ENCODE assay signal across 11 cellular contexts in the genomic region with DNA sequence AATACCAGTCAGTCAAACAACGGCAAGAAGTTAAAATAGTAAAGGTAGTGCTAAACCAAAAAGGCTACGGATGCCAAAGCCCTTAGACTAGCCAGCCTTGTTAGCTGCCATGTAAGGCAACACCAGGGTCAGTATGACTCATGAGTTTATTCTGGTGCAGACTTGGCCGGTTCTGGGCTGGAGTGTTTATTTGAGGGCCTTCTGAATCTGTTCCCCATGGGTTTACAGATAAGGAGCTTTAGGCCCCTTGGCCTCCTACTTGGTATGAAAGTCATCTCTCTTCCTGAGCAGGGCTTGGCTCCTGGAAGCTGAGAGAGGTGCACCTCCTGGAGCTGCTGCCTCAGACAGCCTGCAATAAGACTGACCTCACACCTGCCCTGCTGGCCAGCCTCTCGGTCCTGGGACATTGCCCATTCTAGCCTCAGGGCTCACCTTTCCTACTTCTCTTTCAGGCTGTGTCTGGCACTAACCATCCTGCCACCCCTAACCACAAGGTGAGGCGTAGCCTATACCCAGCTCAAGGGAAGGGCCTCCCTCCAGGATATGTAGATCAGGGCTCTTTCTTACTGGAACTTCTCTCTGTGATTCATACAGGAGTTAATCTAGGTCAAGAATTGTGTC. TPM values are rescaled to one million over a fixed set of nuclear protein-coding genes. Genes with fewer than 3 reads are reported as not detected.
DNase-seq lines count a peak whose midpoint lies in the region; ATAC-seq and TF ChIP-seq lines count a peak whose summit lies in the region.
"Had no signal": no experiment of that assay in that cellular context is flagged by ENCODE, and none has a peak within 500 bp of the region (broad histone marks: within the 10 kb centered on the region; RNA-seq: fewer than 3 reads in every experiment).

No MANE protein-coding gene starts in this region.

- H3K27me3 Mint-ChIP-seq in GM23338 (ENCODE audit: insufficient read depth, low read depth, poor library complexity), result no peaks in the 10 kb centered on the region
- peaks cover 2% of the 10 kb centered on the region; the same call in 1 of the 2 replicates for H3K27me3 Mint-ChIP-seq in WTC11 (ENCODE audit: low read depth)
- peaks cover 17 to 22% of the 10 kb centered on the region in 2 donors for H3K27me3 Mint-ChIP-seq in CD4-positive, alpha-beta memory T cell

- H3F3A ChIP-seq in GM23338 (replicated peaks; ENCODE audit: low read depth), result peaks cover 9% of the 10 kb centered on the region

- CTCF ChIA-PET in WTC11 (lab: Charles Lee), result interaction anchor here (0.6 to 2.0 kb wide), 4 partner anchors 9 to 493 kb away, joined by 3 to 12 read pairs (median 4); no protein-coding TSS in a partner anchor
- CTCF ChIA-PET in CD4-positive, alpha-beta memory T cell (lab: Charles Lee; ENCODE audit: partially characterized antibody), result no interaction called here

- DNase-seq in GM23338 (ENCODE audit: low spot score) (no peak), WTC11 (ENCODE audit: low spot score) (no peak), left ventricle myocardium inferior (peak; percentile 45), stomach (peak; percentile 59), SHP77 (lab: John Stamatoyannopoulos, UW) (no peak), NCI-H1105 treated with DMSO at 0.1 percent for 48 hours (lab: John Stamatoyannopoulos, UW) (no peak)
- no peak for DNase-seq in CD4-positive, alpha-beta memory T cell
- DNase-seq: activated T-cell treated with anti-CD3 and anti-CD28 coated beads, Interleukin-2, amount 50 U/mL, for 1 hour; NCI-H2107 had no signal

- no peaks in the 10 kb centered on the region; the same call in 2 of the 3 replicates for H3K9me3 Mint-ChIP-seq in GM23338
- H3K9me3 Mint-ChIP-seq in WTC11, result peaks cover 30% of the 10 kb centered on the region
- H3K9me3 Mint-ChIP-seq in CD4-positive, alpha-beta memory T cell, result peaks cover 0 to 7% (median 0%) of the 10 kb centered on the region in 8 donors

- ATAC-seq in GM23338 (no peak; the same call in 2 of the 3 replicates), WTC11 (peak; percentile 18), HG03159 (IDR thresholded peaks at IDR 0.05; ENCODE audit: unreplicated experiment) (no peak)

- POLR2A ChIA-PET in WTC11 (lab: Charles Lee), result interaction anchor here (0.7 kb wide), 1 partner anchor 11 kb away, joined by 3 read pairs; a partner anchor contains a TSS
- POLR2A ChIA-PET in CD4-positive, alpha-beta memory T cell (lab: Charles Lee; ENCODE audit: partially characterized antibody), result no interaction called here

- H3K4me2 ChIP-seq in GM23338, result peak overlapping the region; percentile 31

- TF ChIP-seq POLR2A in stomach (IDR thresholded peaks at IDR 0.05), result no peak

- H3K4me1 Mint-ChIP-seq in GM23338 (peaks cover 46% of the 10 kb centered on the region), WTC11 (peaks cover 76% of the 10 kb centered on the region)
- H3K4me1 Mint-ChIP-seq in CD4-positive, alpha-beta memory T cell, result no peaks in the 10 kb centered on the region

- H3K4me1 ChIP-seq in GM23338 (ENCODE audit: insufficient read depth) (peaks cover 48% of the 10 kb centered on the region), left ventricle myocardium inferior (peaks cover 48% of the 10 kb centered on the region), stomach (peaks cover 10 to 38% (median 24%) of the 10 kb centered on the region in 4 donors)
- no peaks in the 10 kb centered on the region for H3K4me1 ChIP-seq in CD4-positive, alpha-beta memory T cell (ENCODE audit: insufficient read depth, low read length)

- no peaks in the 10 kb centered on the region for H3K27me3 ChIP-seq in GM23338 (ENCODE audit: insufficient read depth)
- no peaks in the 10 kb centered on the region for H3K27me3 ChIP-seq in left ventricle myocardium inferior (ENCODE audit: low read depth)
- H3K27me3 ChIP-seq in stomach, result no peaks in the 10 kb centered on the region
- H3K27me3 ChIP-seq in CD4-positive, alpha-beta memory T cell (ENCODE audit: insufficient read depth, low read length), result no peaks in the 10 kb centered on the region

- H3K36me3 Mint-ChIP-seq in GM23338 (ENCODE audit: low read depth) (no peaks in the 10 kb centered on the region; the same call in 2 of the 3 replicates), WTC11 (peaks cover 26% of the 10 kb centered on the region)
- no peaks in the 10 kb centered on the region for H3K36me3 Mint-ChIP-seq in CD4-positive, alpha-beta memory T cell

- no peaks in the 10 kb centered on the region for H4K20me1 ChIP-seq in GM23338 (replicated peaks; ENCODE audit: insufficient read depth)

- TF ChIP-seq EP300 in stomach (IDR thresholded peaks at IDR 0.05), result no peak

- intact Hi-C loops in left ventricle myocardium inferior (cut with micrococcal nuclease), result no loop called here
- intact Hi-C loops in stomach (cut with DNase I; ENCODE audit: low total_unique reads), result no loop called here
- intact Hi-C loops in CD4-positive, alpha-beta memory T cell (cut with micrococcal nuclease), result no loop called here

- H3K36me3 ChIP-seq in GM23338 (ENCODE audit: insufficient read depth), result no peaks in the 10 kb centered on the region
- no peaks in the 10 kb centered on the region for H3K36me3 ChIP-seq in left ventricle myocardium inferior
- H3K36me3 ChIP-seq in stomach, result no peaks in the 10 kb centered on the region
- no peaks in the 10 kb centered on the region for H3K36me3 ChIP-seq in CD4-positive, alpha-beta memory T cell (ENCODE audit: insufficient read depth, low read length)

- H2AFZ ChIP-seq in GM23338, result no peak overlapping the region

- no peak for TF ChIP-seq CTCF in GM23338 (conservative IDR thresholded peaks at IDR 0.05; ENCODE audit: low read depth in 2 of 2)
- TF ChIP-seq CTCF in WTC11 (IDR thresholded peaks at IDR 0.05), result no peak
- TF ChIP-seq CTCF in left ventricle myocardium inferior (IDR thresholded peaks at IDR 0.05; ENCODE audit: borderline replicate concordance), result no peak
- no peak for TF ChIP-seq CTCF in stomach (IDR thresholded peaks at IDR 0.05)

- no peak overlapping the region for H3K4me3 Mint-ChIP-seq in GM23338
- no peak overlapping the region; the same call in 1 of the 2 replicates for H3K4me3 Mint-ChIP-seq in WTC11
- no peak overlapping the region for H3K4me3 Mint-ChIP-seq in CD4-positive, alpha-beta memory T cell

- no peaks in the 10 kb centered on the region for H3K79me2 ChIP-seq in GM23338 (replicated peaks; ENCODE audit: insufficient read depth)

- WGBS in stomach, 5 donors, result 28 to 40% (median 34%) methylated on average over 5 of the region's 5 CpGs

- H3K4me3 ChIP-seq in GM23338 (no peak overlapping the region), left ventricle myocardium inferior (no peak overlapping the region), stomach (no peak overlapping the region)
- H3K4me3 ChIP-seq in CD4-positive, alpha-beta memory T cell (ENCODE audit: low read length in 2 of 2), result no peak overlapping the region

- peak overlapping the region; percentile 99 for H3K27ac ChIP-seq in GM23338 (ENCODE audit: low read depth)
- H3K27ac ChIP-seq in left ventricle myocardium inferior (replicated peaks), result peak overlapping the region; percentile 93
- peak overlapping the region in 4 of 5 donors; percentile 48 to 74 (median 68) for H3K27ac ChIP-seq in stomach
- H3K27ac ChIP-seq in CD4-positive, alpha-beta memory T cell (ENCODE audit: low read depth, low read length), result no peak overlapping the region

- H3K9me2 ChIP-seq in GM23338 (ENCODE audit: insufficient read depth), result peaks cover 41% of the 10 kb centered on the region

- no peak overlapping the region for H3K27ac Mint-ChIP-seq in GM23338
- H3K27ac Mint-ChIP-seq in WTC11, result peak overlapping the region; percentile 98
- no peak overlapping the region for H3K27ac Mint-ChIP-seq in CD4-positive, alpha-beta memory T cell

- H3K9me3 ChIP-seq in left ventricle myocardium inferior (replicated peaks) (no peaks in the 10 kb centered on the region), stomach (no peaks in the 10 kb centered on the region)
- no peaks in the 10 kb centered on the region for H3K9me3 ChIP-seq in CD4-positive, alpha-beta memory T cell (ENCODE audit: control insufficient read depth in 1 of 2, low read length in 2 of 2)

TF ChIP-seq in GM23338, 12 proteins besides CTCF, POLR2A, EP300 and RAD21 (continues in another document):
- TF ChIP-seq, protein P1, sequence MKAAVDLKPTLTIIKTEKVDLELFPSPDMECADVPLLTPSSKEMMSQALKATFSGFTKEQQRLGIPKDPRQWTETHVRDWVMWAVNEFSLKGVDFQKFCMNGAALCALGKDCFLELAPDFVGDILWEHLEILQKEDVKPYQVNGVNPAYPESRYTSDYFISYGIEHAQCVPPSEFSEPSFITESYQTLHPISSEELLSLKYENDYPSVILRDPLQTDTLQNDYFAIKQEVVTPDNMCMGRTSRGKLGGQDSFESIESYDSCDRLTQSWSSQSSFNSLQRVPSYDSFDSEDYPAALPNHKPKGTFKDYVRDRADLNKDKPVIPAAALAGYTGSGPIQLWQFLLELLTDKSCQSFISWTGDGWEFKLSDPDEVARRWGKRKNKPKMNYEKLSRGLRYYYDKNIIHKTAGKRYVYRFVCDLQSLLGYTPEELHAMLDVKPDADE (IDR thresholded peaks at IDR 0.05), result no peak
- TF ChIP-seq JUNB (IDR thresholded peaks at IDR 0.05; ENCODE audit: unreplicated experiment), result no peak

TF ChIP-seq in WTC11, 78 proteins besides CTCF, POLR2A, EP300 and RAD21 (continues in another document):
- TF ChIP-seq, protein P2, sequence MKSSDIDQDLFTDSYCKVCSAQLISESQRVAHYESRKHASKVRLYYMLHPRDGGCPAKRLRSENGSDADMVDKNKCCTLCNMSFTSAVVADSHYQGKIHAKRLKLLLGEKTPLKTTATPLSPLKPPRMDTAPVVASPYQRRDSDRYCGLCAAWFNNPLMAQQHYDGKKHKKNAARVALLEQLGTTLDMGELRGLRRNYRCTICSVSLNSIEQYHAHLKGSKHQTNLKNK (CRISPR knock-in tag; IDR thresholded peaks at IDR 0.05), result no peak
- TF ChIP-seq FOXP1 (CRISPR knock-in tag; IDR thresholded peaks at IDR 0.05; ENCODE audit: borderline replicate concordance), result no peak
- TF ChIP-seq, protein P3, sequence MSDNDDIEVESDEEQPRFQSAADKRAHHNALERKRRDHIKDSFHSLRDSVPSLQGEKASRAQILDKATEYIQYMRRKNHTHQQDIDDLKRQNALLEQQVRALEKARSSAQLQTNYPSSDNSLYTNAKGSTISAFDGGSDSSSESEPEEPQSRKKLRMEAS (CRISPR knock-in tag; IDR thresholded peaks at IDR 0.05), result 0 out of 2 replicates have a peak, but pooled peaks have one; percentile 19

RNA-seq across cellular contexts. Expression of a gene that starts 10.4 kb away (rescaled TPM):
- total RNA-seq in GM23338 (2014; rRNA removed; shearing (Covaris generic)), result 4.4 and 5.9 TPM in 2 replicates
- 5.4 and 6.3 TPM in 2 replicates for polyA plus RNA-seq in GM23338 (2016; fragmentation: Nextera tagmentation; extraction: Ambion mirVana)
- 5.1 to 5.9 TPM (median 5.6 TPM) in 3 replicates for total RNA-seq in WTC11 (2021)
- not detected for total RNA-seq in left ventricle myocardium inferior
- total RNA-seq in stomach, result not detected
- not detected for polyA plus RNA-seq in stomach
- not detected for total RNA-seq in CD4-positive, alpha-beta memory T cell
- not detected for polyA plus RNA-seq in CD4-positive, alpha-beta memory T cell
- total RNA-seq: lung microvascular endothelial cell had no signal

RNA-seq across cellular contexts. Expression of a gene that starts 47.6 kb away (rescaled TPM):
- 70.6 and 73.8 TPM in 2 replicates for total RNA-seq in GM23338 (2014; rRNA removed; shearing (Covaris generic))
- polyA plus RNA-seq in GM23338 (2016; fragmentation: Nextera tagmentation; extraction: Ambion mirVana) (149 and 155 TPM in 2 replicates), stomach (10 to 100 TPM; 10.1 to 13.7 (median 11.9) TPM)
- total RNA-seq in WTC11 (2021) (78.3 to 79.5 TPM (median 79.0 TPM) in 3 replicates), left ventricle myocardium inferior (2.9 TPM), stomach (1 to 10 TPM in 4 of 5 donors, not detected in 1; 2.0 to 4.8 (median 2.9) TPM)
- 1 to 10 TPM; 2.6 to 3.6 TPM for total RNA-seq in CD4-positive, alpha-beta memory T cell
- polyA plus RNA-seq in CD4-positive, alpha-beta memory T cell, result 10 to 100 TPM in 1 of 2 donors, 1 to 10 TPM in 1; 7.2 to 15.7 TPM

Comparison
In these comparisons a context has a peak if more than half of its experiments do, and no peak if none do; other contexts are left out.
1. DNase-seq: peak in left ventricle myocardium inferior (single experiment) and stomach (single experiment); none in GM23338 (single experiment), WTC11 (single experiment), SHP77 (0 of 2), CD4-positive, alpha-beta memory T cell (0 of 5) and NCI-H1105 treated with DMSO at 0.1 percent for 48 hours (single experiment).
2. RNA of a gene that starts 47.6 kb away (total RNA-seq): 78.3 to 79.5 TPM in WTC11 and 70.6 to 73.8 TPM in GM23338; 2.6 to 3.6 TPM in CD4-positive, alpha-beta memory T cell, 2.9 TPM in left ventricle myocardium inferior (single experiment) and 2.0 to 4.8 TPM in stomach; every median in the first group is over 10 times any median in the second.